1 cellular context compared by ENCODE assay signal in the genomic region with DNA sequence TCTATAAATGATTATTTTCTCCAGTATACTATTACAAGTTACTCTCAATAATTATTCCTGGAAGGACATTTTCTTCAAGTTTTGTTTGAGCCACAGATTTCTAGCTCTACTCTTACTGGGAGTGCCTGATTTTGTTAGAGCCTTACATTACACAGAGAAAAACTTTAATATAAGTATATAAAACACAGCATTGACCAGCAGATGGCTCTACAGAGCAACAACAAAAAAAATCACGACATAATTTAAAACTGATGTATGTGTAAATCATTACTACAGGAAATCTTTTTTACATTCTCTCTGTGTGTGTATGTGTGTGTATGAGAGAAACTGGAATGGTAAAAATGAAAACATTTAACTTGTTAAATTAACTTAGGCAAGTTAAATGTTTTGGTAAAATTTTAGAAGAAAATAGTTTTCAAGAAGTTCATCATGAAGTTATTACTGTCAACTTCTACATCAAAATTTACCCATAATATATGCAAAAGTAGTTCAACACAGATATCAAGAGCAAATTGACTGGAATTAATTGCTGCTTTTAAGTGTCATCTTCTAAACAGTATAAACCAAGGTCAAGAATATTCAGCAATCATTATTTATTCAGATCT.
TF ChIP-seq lines count a peak whose summit lies in the region.

No MANE protein-coding gene starts in this region.

TF ChIP-seq in SK-N-SH treated with all-trans-retinoic acid at 6 μM for 48 hours, 23 proteins besides CTCF, POLR2A, EP300 and RAD21 (continued from another document):
- no peak for TF ChIP-seq CSRNP3 (CRISPR knock-in tag; IDR thresholded peaks at IDR 0.05)
- no peak for TF ChIP-seq TOX (CRISPR knock-in tag; IDR thresholded peaks at IDR 0.05; ENCODE audit: borderline replicate concordance)
- TF ChIP-seq ARNTL (CRISPR knock-in tag; IDR thresholded peaks at IDR 0.05; ENCODE audit: borderline replicate concordance, low read depth): no peak
